Comparison of ENCODE assay signal across 23 cellular contexts in the genomic region with DNA sequence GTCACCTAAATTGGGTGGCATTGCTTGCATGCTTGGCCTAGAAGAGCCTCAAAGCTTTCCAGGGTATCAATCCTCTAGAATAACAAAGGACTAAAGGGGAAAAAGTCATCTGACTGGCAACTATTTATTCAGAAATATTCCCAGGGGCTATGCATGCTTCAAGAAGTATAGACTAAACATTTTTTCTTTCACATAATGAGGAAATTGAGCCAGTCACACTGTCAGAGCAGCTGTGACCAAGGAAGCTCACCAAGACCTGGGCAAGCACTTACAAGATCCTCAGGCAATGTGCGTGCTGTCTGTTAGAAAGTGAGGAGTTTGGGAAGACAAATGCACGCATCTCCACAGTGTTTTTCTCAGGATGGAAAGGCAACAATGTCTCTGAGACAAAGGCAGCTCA.
"Had no signal": no experiment of that assay in that cellular context is flagged by ENCODE, and none has a peak within 500 bp of the region (broad histone marks: within the 10 kb centered on the region; RNA-seq: fewer than 3 reads in every experiment).

No MANE protein-coding gene starts in this region.

- FAIRE-seq: endothelial cell of umbilical vein, frontal cortex, islet of Langerhans, pancreas had no signal

- H3K4me3 ChIP-seq: ascending aorta, colonic mucosa, dorsolateral prefrontal cortex, pancreas, upper lobe of left lung had no signal

- H3K9me3 ChIP-seq: ascending aorta, colonic mucosa, neutrophil, pancreas, upper lobe of left lung had no signal

- ATAC-seq: effector memory CD8-positive, alpha-beta T cell; esophagus mucosa; left ventricle myocardium superior; naive thymus-derived CD8-positive, alpha-beta T cell; right cardiac atrium; stimulated activated naive CD8-positive, alpha-beta T cell treated with anti-CD3 and anti-CD28 coated beads, Interleukin-15, Interleukin-2, amounts not matched to agents 100 U/mL and 50 U/mL, for 24 hours had no signal

- H3K4me1 ChIP-seq: ascending aorta, colonic mucosa, upper lobe of left lung had no signal

- H3K27ac ChIP-seq: ascending aorta, colonic mucosa, dorsolateral prefrontal cortex, neutrophil, upper lobe of left lung had no signal

- H3K36me3 ChIP-seq: ascending aorta, colonic mucosa, neutrophil, pancreas, upper lobe of left lung had no signal

- DNase-seq: activated CD4-positive, alpha-beta memory T cell treated with anti-CD3 and anti-CD28 coated beads, Interleukin-2, amount 10 ng/mL, durations not matched to agents 7 days and 5 days; activated CD4-positive, alpha-beta T cell treated with anti-CD3 and anti-CD28 coated beads for 48 hours; activated gamma-delta T cell treated with Interleukin-2 at 50 U/mL for 16 hours; activated T-cell treated with anti-CD3 and anti-CD28 coated beads for 4 hours; colonic mucosa; dorsolateral prefrontal cortex; effector memory CD8-positive, alpha-beta T cell; hippocampal formation; left ventricle myocardium superior; mammary epithelial cell; naive thymus-derived CD8-positive, alpha-beta T cell; pancreas; right cardiac atrium; stimulated activated CD4-positive, alpha-beta T cell treated with anti-CD3 and anti-CD28 coated beads, Interleukin-12 subunit alpha, Interleukin-12 subunit beta, amount 100 ng/mL, for 4 hours; stimulated activated CD4-positive, alpha-beta T cell treated with anti-CD3 and anti-CD28 coated beads, Interleukin-4, amount 100 ng/mL, for 4 hours; stimulated activated naive CD8-positive, alpha-beta T cell treated with anti-CD3 and anti-CD28 coated beads, Interleukin-15, Interleukin-2, amounts not matched to agents 100 U/mL and 50 U/mL, for 24 hours; upper lobe of left lung had no signal

- H3K27me3 ChIP-seq: ascending aorta, colonic mucosa, neutrophil, pancreas, upper lobe of left lung had no signal
